In the genomic region with DNA sequence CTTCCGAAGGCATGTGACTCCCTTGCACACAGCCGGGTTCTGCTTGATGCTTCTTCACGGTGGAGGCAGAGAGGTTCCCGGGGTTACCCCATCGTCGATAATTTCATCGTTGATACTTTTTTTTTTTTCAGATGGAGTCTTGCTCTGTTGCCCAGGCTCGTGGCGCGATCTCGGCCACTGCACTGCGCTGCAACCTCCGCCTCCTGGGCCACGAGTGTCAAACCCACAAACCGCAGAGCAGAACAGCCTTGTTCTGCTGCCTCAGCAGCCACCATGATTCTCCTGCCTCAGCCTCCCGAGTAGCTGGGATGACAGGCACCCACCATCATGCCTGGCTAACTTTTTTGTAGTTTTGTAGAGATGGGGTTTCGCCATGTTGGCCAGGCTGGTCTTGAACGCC, we compare ENCODE assay signal across 8 cellular contexts. TPM values are rescaled to one million over a fixed set of nuclear protein-coding genes. Genes with fewer than 3 reads are reported as not detected.
"Had no signal": no experiment of that assay in that cellular context is flagged by ENCODE, and none has a peak within 500 bp of the region (broad histone marks: within the 10 kb centered on the region; RNA-seq: fewer than 3 reads in every experiment).

No MANE protein-coding gene starts in this region.

RNA-seq across cellular contexts. Expression of a gene that starts 20.1 kb away (rescaled TPM):
- total RNA-seq: SJCRH30 had no signal

RNA-seq across cellular contexts. Expression of a gene that starts 41.0 kb away (rescaled TPM):
- total RNA-seq: LHCN-M2, MCF 10A, NCI-H460, OCI-LY7, PC-9, Right ventricle myocardium inferior, SJCRH30, SK-MEL-5 had no signal
